Comparison of ENCODE assay signal across 22 cellular contexts in the genomic region with DNA sequence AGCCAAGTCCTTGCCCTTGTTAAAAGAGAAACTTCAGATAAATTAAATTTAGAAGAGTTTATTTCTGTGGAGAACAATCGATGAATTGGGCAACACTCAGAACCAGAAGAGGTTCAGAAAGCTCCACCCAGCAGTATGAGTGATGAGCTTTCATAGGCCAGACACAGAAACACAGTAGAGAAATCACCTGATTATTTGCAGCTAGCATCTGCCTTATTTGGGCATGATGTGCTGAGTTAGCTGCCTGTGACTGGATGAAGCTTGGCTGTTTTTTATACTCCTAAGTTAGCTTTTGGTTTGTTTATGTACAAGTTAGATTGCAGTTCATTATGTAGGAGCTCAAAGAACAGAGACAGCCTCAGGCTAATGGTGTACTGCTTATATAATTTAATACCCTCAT.
"Had no signal": no experiment of that assay in that cellular context is flagged by ENCODE, and none has a peak within 500 bp of the region (broad histone marks: within the 10 kb centered on the region; RNA-seq: fewer than 3 reads in every experiment).

No MANE protein-coding gene starts in this region.

- ATAC-seq: activated CD4-positive, CD25-positive, alpha-beta regulatory T cell treated with anti-CD3 and anti-CD28 coated beads, Interleukin-2, amount 50 U/mL, for 24 hours; activated CD8-positive, alpha-beta memory T cell treated with anti-CD3 and anti-CD28 coated beads, Interleukin-2, amount 10 ng/mL, durations not matched to agents 7 days and 5 days; activated CD8-positive, alpha-beta T cell treated with anti-CD3 and anti-CD28 coated beads for 36 hours; activated naive CD4-positive, alpha-beta T cell treated with anti-CD3 and anti-CD28 coated beads, Interleukin-2, amount 50 U/mL, for 72 hours; activated T-helper 17 cell treated with anti-CD3 and anti-CD28 coated beads, Interleukin-2, amount 50 U/mL, for 72 hours; gastroesophageal sphincter; heart left ventricle; left lobe of liver; natural killer cell had no signal

- H3K36me3 ChIP-seq: adrenal gland, ascending aorta, brain microvascular endothelial cell, gastroesophageal sphincter, heart left ventricle, spleen, thyroid gland had no signal

- H3K9me3 ChIP-seq: adrenal gland, ascending aorta, gastroesophageal sphincter, heart left ventricle, spleen, thyroid gland had no signal

- H3K4me3 ChIP-seq: adrenal gland, ascending aorta, gastroesophageal sphincter, heart left ventricle, lung, spleen, thyroid gland had no signal

- DNase-seq: activated CD4-positive, alpha-beta T cell treated with anti-CD3 and anti-CD28 coated beads, Interleukin-2, amount 10 ng/mL, durations not matched to agents 7 days and 5 days; activated CD8-positive, alpha-beta memory T cell treated with anti-CD3 and anti-CD28 coated beads, Interleukin-2, amount 10 ng/mL, durations not matched to agents 7 days and 5 days; activated CD8-positive, alpha-beta T cell treated with anti-CD3 and anti-CD28 coated beads for 36 hours; adrenal gland; brain microvascular endothelial cell; caudate nucleus; effector CD4-positive, alpha-beta T cell; heart left ventricle; midbrain; natural killer cell; spleen; stimulated activated CD4-positive, alpha-beta T cell treated with anti-CD3 and anti-CD28 coated beads, Interleukin-4, amount 100 ng/mL, for 1 hour; substantia nigra; thyroid gland had no signal

- H3K4me1 ChIP-seq: adrenal gland, spleen, thyroid gland had no signal

- H3K27ac ChIP-seq: adrenal gland, ascending aorta, brain microvascular endothelial cell, gastroesophageal sphincter, heart left ventricle, spleen, thyroid gland, VCaP had no signal

- H3K27me3 ChIP-seq: adrenal gland, ascending aorta, gastroesophageal sphincter, heart left ventricle, spleen, thyroid gland had no signal
